8 cellular contexts compared by ENCODE assay signal in the genomic region with DNA sequence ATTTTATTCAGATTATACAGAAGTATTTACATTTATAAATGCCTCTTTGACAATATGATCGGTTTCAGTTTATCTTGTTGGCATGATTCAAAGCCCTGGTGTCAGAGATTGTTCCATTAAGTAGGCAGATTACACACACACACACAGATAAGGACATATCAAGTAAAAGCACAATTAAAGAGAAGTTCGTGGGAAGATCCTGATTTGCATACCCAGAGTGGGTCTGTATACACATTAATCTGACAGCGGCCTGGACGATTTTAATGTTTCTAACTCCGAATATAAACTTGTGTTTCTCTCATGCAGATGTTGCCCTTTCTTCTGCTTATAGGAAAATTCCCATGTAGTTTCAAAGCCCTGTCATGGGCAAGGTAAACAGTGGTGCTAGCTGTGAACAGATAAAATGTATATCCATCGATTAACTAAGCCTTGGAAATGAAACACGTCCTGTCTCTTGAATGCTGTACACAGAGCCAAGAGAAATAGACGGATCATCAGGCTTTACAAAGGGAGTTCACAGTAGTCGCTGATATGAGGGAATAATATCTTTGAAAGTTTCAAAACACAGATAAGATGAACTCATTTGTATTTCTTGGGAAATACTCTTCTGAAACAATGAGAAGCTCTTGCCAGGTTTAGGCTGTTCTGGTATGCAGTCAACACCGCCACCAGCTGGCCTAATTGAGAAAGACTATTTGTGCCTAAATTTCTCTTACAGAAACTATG.
DNase-seq lines count a peak whose midpoint lies in the region; ATAC-seq and TF ChIP-seq lines count a peak whose summit lies in the region.

No MANE protein-coding gene starts in this region.

- no peaks in the 10 kb centered on the region for H3K36me3 ChIP-seq in breast epithelium

- peak; percentile 66 to 84 (median 79) for TF ChIP-seq CTCF in breast epithelium (IDR thresholded peaks at IDR 0.05)

- intact Hi-C loops in breast epithelium (cut with DNase I; ENCODE audit: low total_unique reads) = no loop called here

- H3K27me3 ChIP-seq in breast epithelium = no peaks in the 10 kb centered on the region

- peak overlapping the region in 1 of 2 donors; percentile 1 for H3K27ac ChIP-seq in breast epithelium

- peak; percentile 5 to 35 (median 10) for DNase-seq in activated CD4-positive, CD25-positive, alpha-beta regulatory T cell (lab: John Stamatoyannopoulos, UW)
- DNase-seq in NCI-H2029 (lab: John Stamatoyannopoulos, UW) = peak; percentile 55
- DNase-seq in UCSD-AML1 (lab: John Stamatoyannopoulos, UW; ENCODE audit: unreplicated experiment) = peak; percentile 43
- DNase-seq in breast epithelium (ENCODE audit: low spot score in 2 of 2) = peak; percentile 58 to 63
- DNase-seq in inferior parietal cortex (ENCODE audit: extremely low spot score) = peak; percentile 81
- peak; percentile 39 to 41 for DNase-seq in stimulated activated CD4-positive, alpha-beta T cell treated with anti-CD3 and anti-CD28 coated beads, Interleukin-1b, Interleukin-23, amount 100 ng/mL, for 4 hours (ENCODE audit: low read depth in 2 of 2)

- no peak for ATAC-seq in activated CD4-positive, CD25-positive, alpha-beta regulatory T cell treated with anti-CD3 and anti-CD28 coated beads, Interleukin-2, amount 50 U/mL, for 24 hours
- ATAC-seq in GM18498 (IDR thresholded peaks at IDR 0.05; ENCODE audit: unreplicated experiment) = no peak

- H3K9me3 ChIP-seq in breast epithelium = no peaks in the 10 kb centered on the region

- no peak overlapping the region for H3K4me3 ChIP-seq in breast epithelium

- no peak for TF ChIP-seq POLR2A in breast epithelium (IDR thresholded peaks at IDR 0.05)

- H3K4me1 ChIP-seq in breast epithelium = no peaks in the 10 kb centered on the region

Comparison
In these comparisons a context has a peak if more than half of its experiments do, and no peak if none do; other contexts are left out.
1. DNase-seq: peak in every context shown above with its lines; median percentile 81 in inferior parietal cortex; 60 in breast epithelium; 55 in NCI-H2029; 43 in UCSD-AML1; 40 in stimulated activated CD4-positive, alpha-beta T cell treated with anti-CD3 and anti-CD28 coated beads, Interleukin-1b, Interleukin-23, amount 100 ng/mL, for 4 hours; 10 in activated CD4-positive, CD25-positive, alpha-beta regulatory T cell.